9 cellular contexts compared by ENCODE assay signal in the genomic region with DNA sequence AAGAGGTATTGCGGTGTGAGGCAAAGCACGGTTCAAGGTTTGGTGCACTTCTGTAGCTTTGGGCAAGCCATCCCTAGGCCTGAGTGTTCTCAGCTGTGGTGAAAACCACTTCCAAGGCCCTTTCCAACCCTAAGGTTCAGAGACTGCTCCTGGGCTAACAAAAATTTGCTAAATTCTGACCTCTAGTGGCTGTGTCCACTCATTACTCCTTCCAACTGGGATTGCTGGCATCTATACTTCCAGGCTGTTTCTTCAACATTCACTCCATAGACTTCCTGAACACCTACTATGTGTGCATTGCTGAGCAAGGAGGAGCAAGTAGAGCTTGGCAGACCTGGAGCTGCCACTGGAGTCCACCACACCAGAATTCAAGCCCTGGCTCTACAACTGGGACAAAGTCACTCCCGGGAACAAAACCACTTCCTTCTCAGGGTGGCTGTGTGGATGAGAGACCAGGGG. TPM values are rescaled to one million over a fixed set of nuclear protein-coding genes. Genes with fewer than 3 reads are reported as not detected.
A peak's percentile ranks its signal among the peaks of the same experiment; 100 is the strongest.
DNase-seq lines count a peak whose midpoint lies in the region; ATAC-seq and TF ChIP-seq lines count a peak whose summit lies in the region.
"Had no signal": no experiment of that assay in that cellular context is flagged by ENCODE, and none has a peak within 500 bp of the region (broad histone marks: within the 10 kb centered on the region; RNA-seq: fewer than 3 reads in every experiment).

No MANE protein-coding gene starts in this region.

- peaks cover 18% of the 10 kb centered on the region for H3K4me1 Mint-ChIP-seq in activated CD4-positive, alpha-beta T cell treated with anti-CD3 and anti-CD28 coated beads for 36 hours
- H3K4me1 Mint-ChIP-seq in brain (peaks cover 28% of the 10 kb centered on the region), immature natural killer cell (peaks cover 10 to 15% of the 10 kb centered on the region in 2 donors)

- H3K4me3 Mint-ChIP-seq in activated CD4-positive, alpha-beta T cell treated with anti-CD3 and anti-CD28 coated beads for 36 hours = no peak overlapping the region
- H3K4me3 Mint-ChIP-seq in brain (no peak overlapping the region), immature natural killer cell (no peak overlapping the region)
- H3K4me3 Mint-ChIP-seq: activated naive CD4-positive, alpha-beta T cell treated with anti-CD3 and anti-CD28 coated beads, Interleukin-2, amount 50 U/mL, for 24 hours had no signal

- H3K27ac Mint-ChIP-seq in activated CD4-positive, alpha-beta T cell treated with anti-CD3 and anti-CD28 coated beads for 36 hours = no peak overlapping the region
- H3K27ac Mint-ChIP-seq in brain (peak overlapping the region in 2 of 5 experiments; percentile 35 to 60), immature natural killer cell (no peak overlapping the region)
- H3K27ac Mint-ChIP-seq: activated naive CD4-positive, alpha-beta T cell treated with anti-CD3 and anti-CD28 coated beads, Interleukin-2, amount 50 U/mL, for 24 hours had no signal

- no peaks in the 10 kb centered on the region for H3K9me3 Mint-ChIP-seq in activated CD4-positive, alpha-beta T cell treated with anti-CD3 and anti-CD28 coated beads for 36 hours (ENCODE audit: low read depth)
- H3K9me3 Mint-ChIP-seq in brain = no peaks in the 10 kb centered on the region
- H3K9me3 Mint-ChIP-seq in immature natural killer cell = no peaks in the 10 kb centered on the region
- H3K9me3 Mint-ChIP-seq: activated naive CD4-positive, alpha-beta T cell treated with anti-CD3 and anti-CD28 coated beads, Interleukin-2, amount 50 U/mL, for 24 hours had no signal

- DNase-seq in activated CD4-positive, alpha-beta T cell treated with anti-CD3 and anti-CD28 coated beads for 36 hours = peak; percentile 22
- no peak for DNase-seq in activated CD4-positive, alpha-beta T cell treated with anti-CD3 and anti-CD28 coated beads, Interleukin-2, amount 50 U/mL, for 4 hours
- DNase-seq in NCI-H82 (lab: John Stamatoyannopoulos, UW) (peak; percentile 74), immature natural killer cell (peak in 2 of 3 donors; percentile 16 to 22), testis (peak; percentile 50)

- 52 to 66% methylated on average over 2 to 3 of the region's 3 CpGs for WGBS in testis, 2 donors

- H3K27me3 Mint-ChIP-seq in activated CD4-positive, alpha-beta T cell treated with anti-CD3 and anti-CD28 coated beads for 36 hours = no peaks in the 10 kb centered on the region
- H3K27me3 Mint-ChIP-seq in brain (no peaks in the 10 kb centered on the region), immature natural killer cell (ENCODE audit: low read depth in 3 of 3) (peaks cover 0 to 2% (median 0%) of the 10 kb centered on the region in 3 donors)
- H3K27me3 Mint-ChIP-seq: activated naive CD4-positive, alpha-beta T cell treated with anti-CD3 and anti-CD28 coated beads, Interleukin-2, amount 50 U/mL, for 24 hours had no signal

- H3K4me3 ChIP-seq in testis = no peak overlapping the region

- no peak for ATAC-seq in activated CD4-positive, alpha-beta T cell treated with anti-CD3 and anti-CD28 coated beads for 36 hours
- ATAC-seq in HG03442 (IDR thresholded peaks at IDR 0.05; ENCODE audit: unreplicated experiment) = peak; percentile 43
- ATAC-seq in GM21825 (IDR thresholded peaks at IDR 0.05; ENCODE audit: unreplicated experiment) = no peak

- no peak for TF ChIP-seq POLR2A in testis (IDR thresholded peaks at IDR 0.05)

- intact Hi-C loops in activated CD4-positive, alpha-beta T cell treated with anti-CD3 and anti-CD28 coated beads for 36 hours (cut with DNase I, micrococcal nuclease) = loop anchor here (1.0 to 5.0 kb wide), 4 partner anchors 83 to 198 kb away; partner anchors contain the start of gene SLK (in 1 of the 2)
- intact Hi-C loops in testis (cut with DNase I; ENCODE audit: low total_unique reads) = no loop called here

- no peaks in the 10 kb centered on the region for H3K9me3 ChIP-seq in testis

- no peaks in the 10 kb centered on the region for H3K27me3 ChIP-seq in testis

- POLR2A ChIA-PET in activated CD4-positive, alpha-beta T cell treated with anti-CD3 and anti-CD28 coated beads for 36 hours (lab: Charles Lee) = no interaction called here

- TF ChIP-seq CTCF in brain (conservative IDR thresholded peaks at IDR 0.05) = peak; percentile 82 to 87
- TF ChIP-seq CTCF in testis (IDR thresholded peaks at IDR 0.05) = peak; percentile 69 to 90 (median 73)

- H3K36me3 ChIP-seq in testis (ENCODE audit: low read depth, missing control alignments) = no peaks in the 10 kb centered on the region

- peaks cover 12% of the 10 kb centered on the region for H3K4me1 ChIP-seq in testis

- CTCF ChIA-PET in activated CD4-positive, alpha-beta T cell treated with anti-CD3 and anti-CD28 coated beads for 36 hours (lab: Charles Lee) = interaction anchor here (0.6 to 5.5 kb wide), 19 partner anchors 9 to 410 kb away, joined by 3 to 76 read pairs (median 3); no protein-coding TSS in a partner anchor

- peak overlapping the region in 1 of 2 donors; percentile 15 for H3K27ac ChIP-seq in testis

- peaks cover 34% of the 10 kb centered on the region for H3K36me3 Mint-ChIP-seq in activated CD4-positive, alpha-beta T cell treated with anti-CD3 and anti-CD28 coated beads for 36 hours (ENCODE audit: low read depth)
- H3K36me3 Mint-ChIP-seq in brain = peaks cover 15% of the 10 kb centered on the region
- peaks cover 18 to 61% (median 23%) of the 10 kb centered on the region in 3 donors for H3K36me3 Mint-ChIP-seq in immature natural killer cell

RNA-seq across cellular contexts. Expression of gene SH3PXD2A, which starts 29.3 kb away (rescaled TPM):
- total RNA-seq in activated CD4-positive, alpha-beta T cell treated with anti-CD3 and anti-CD28 coated beads for 36 hours = 1 to 10 TPM; 6.7 to 7.7 TPM
- polyA plus RNA-seq in brain (ENCODE audit: insufficient read depth, low read depth, low replicate concordance) (43.1 TPM), immature natural killer cell (under 1 TPM in 2 of 3 donors, not detected in 1; 0.07 to 0.43 TPM), testis (ENCODE audit: insufficient read depth, low read depth, low replicate concordance) (12.1 TPM)
- 10 to 100 TPM; 10.8 to 12.0 TPM for total RNA-seq in testis

RNA-seq across cellular contexts. Expression of gene STN1, which starts 33.3 kb away (rescaled TPM):
- total RNA-seq in activated CD4-positive, alpha-beta T cell treated with anti-CD3 and anti-CD28 coated beads for 36 hours = 10 to 100 TPM; 34.4 to 37.4 TPM
- polyA plus RNA-seq in brain (ENCODE audit: insufficient read depth, low read depth, low replicate concordance) (16.9 TPM), immature natural killer cell (100 to 1,000 TPM in 1 of 3 donors, 10 to 100 TPM in 2; 81.1 to 101 (median 82.8) TPM), testis (ENCODE audit: insufficient read depth, low read depth, low replicate concordance) (50.1 TPM)
- total RNA-seq in testis = 10 to 100 TPM; 48.2 to 50.5 TPM

Comparison
In these comparisons a context has a peak if more than half of its experiments do, and no peak if none do; other contexts are left out.
1. DNase-seq: peak in activated CD4-positive, alpha-beta T cell treated with anti-CD3 and anti-CD28 coated beads for 36 hours (single experiment), NCI-H82 (single experiment), immature natural killer cell (2 of 3) and testis (single experiment); none in activated CD4-positive, alpha-beta T cell treated with anti-CD3 and anti-CD28 coated beads, Interleukin-2, amount 50 U/mL, for 4 hours (0 of 2).